In the genomic region with DNA sequence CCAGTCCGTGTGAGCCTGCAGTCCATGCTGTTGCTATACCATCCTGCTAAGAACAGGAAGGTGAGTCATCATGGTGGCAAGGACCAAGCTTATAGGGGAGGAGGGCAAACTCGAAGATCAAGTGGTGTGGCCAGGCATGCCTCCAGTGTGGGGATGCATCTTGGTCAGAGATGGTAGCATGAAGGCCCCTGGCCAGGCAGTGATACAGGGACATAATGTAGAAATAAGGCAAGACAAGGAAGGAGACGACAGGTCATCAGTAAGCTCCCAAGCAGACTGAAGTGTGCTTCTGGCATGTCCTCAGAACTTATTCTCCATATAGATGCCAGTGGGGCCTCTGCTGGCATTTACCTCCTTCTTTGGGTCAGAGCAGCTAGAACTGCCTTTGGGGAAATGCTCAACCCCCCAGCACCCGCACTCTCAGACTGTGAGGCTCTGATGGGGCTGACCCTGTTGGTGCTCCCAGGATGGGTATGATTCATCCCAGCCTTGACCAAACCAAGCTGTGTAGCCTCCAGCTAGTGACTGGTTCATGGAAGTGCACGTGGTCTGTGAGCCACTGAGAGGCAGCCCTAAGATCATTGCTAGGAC, we compare ENCODE assay signal across 12 cellular contexts. TPM values are rescaled to one million over a fixed set of nuclear protein-coding genes. Genes with fewer than 3 reads are reported as not detected.
DNase-seq lines count a peak whose midpoint lies in the region; ATAC-seq and TF ChIP-seq lines count a peak whose summit lies in the region.
"Had no signal": no experiment of that assay in that cellular context is flagged by ENCODE, and none has a peak within 500 bp of the region (broad histone marks: within the 10 kb centered on the region; RNA-seq: fewer than 3 reads in every experiment).

No MANE protein-coding gene starts in this region.

- no peak overlapping the region for H3K27ac Mint-ChIP-seq in osteocyte (ENCODE audit: unreplicated experiment)

- intact Hi-C loops in mammary epithelial cell (cut with micrococcal nuclease): no loop called here

- H3K36me3 Mint-ChIP-seq in osteocyte (ENCODE audit: unreplicated experiment): no peaks in the 10 kb centered on the region

- no peak overlapping the region for H3K27ac ChIP-seq in mammary epithelial cell (ENCODE audit: insufficient read depth, low read depth, low read length)
- H3K27ac ChIP-seq: heart left ventricle had no signal

- in situ Hi-C loops in mammary epithelial cell (cut with MboI; ENCODE audit: low sequenced_read_pairs in 2 of 2): no loop called here

- H2AFZ ChIP-seq in mammary epithelial cell (ENCODE audit: low read depth, low read length): no peak overlapping the region

- dilution Hi-C loops in mammary epithelial cell (cut with HindIII; ENCODE audit: low sequenced_read_pairs): loop anchor here (5.0 kb wide), 2 partner anchors 59 to 76 kb away; no protein-coding TSS in a partner anchor

- H3K36me3 ChIP-seq in mammary epithelial cell (ENCODE audit: insufficient read depth, low read length): no peaks in the 10 kb centered on the region
- H3K36me3 ChIP-seq: heart left ventricle had no signal

- no peaks in the 10 kb centered on the region for H4K20me1 ChIP-seq in mammary epithelial cell (ENCODE audit: insufficient read depth, low read length)

- DNase-seq in GM04503 (ENCODE audit: low read depth): peak; percentile 5
- peak; percentile 45 for DNase-seq in NCI-H226
- peak; percentile 67 for DNase-seq in mammary epithelial cell
- peak; percentile 56 for DNase-seq in osteocyte (ENCODE audit: extremely low spot score, unreplicated experiment)
- DNase-seq in pons (ENCODE audit: low spot score): no peak
- no peak for DNase-seq in SHP77 (lab: John Stamatoyannopoulos, UW)
- DNase-seq in AML-193 (lab: John Stamatoyannopoulos, UW): no peak
- DNase-seq: stimulated activated naive CD4-positive, alpha-beta T cell had no signal

- H3K27me3 Mint-ChIP-seq in osteocyte (ENCODE audit: unreplicated experiment): peaks cover 22% of the 10 kb centered on the region

- no peaks in the 10 kb centered on the region for H3K9me3 Mint-ChIP-seq in osteocyte (ENCODE audit: unreplicated experiment)
- H3K9me3 Mint-ChIP-seq: central memory CD8-positive, alpha-beta T cell had no signal

- no peak for ATAC-seq in HG03175 (IDR thresholded peaks at IDR 0.05; ENCODE audit: unreplicated experiment)

- CTCF ChIA-PET in mammary epithelial cell (lab: Charles Lee; ENCODE audit: low non-redundant PET): no interaction called here

- WGBS in mammary epithelial cell (ENCODE audit: low coverage, missing lambda C conversion rate): 63% methylated on average over 5 of the region's 5 CpGs

- H3K4me1 Mint-ChIP-seq in osteocyte (ENCODE audit: unreplicated experiment): peaks cover 9% of the 10 kb centered on the region

- no TSS peak for BruUV-seq in mammary epithelial cell (replicated peaks; lab: Mats Ljungman, UMichigan)

- no peaks in the 10 kb centered on the region for H3K9me3 ChIP-seq in mammary epithelial cell (replicated peaks; ENCODE audit: insufficient read depth, low read length)
- H3K9me3 ChIP-seq: heart left ventricle had no signal

- no peaks in the 10 kb centered on the region for H3K79me2 ChIP-seq in mammary epithelial cell (ENCODE audit: insufficient read depth, low read length)

- H3K4me3 Mint-ChIP-seq in osteocyte (ENCODE audit: unreplicated experiment): no peak overlapping the region
- H3K4me3 Mint-ChIP-seq: central memory CD8-positive, alpha-beta T cell had no signal

- H3K4me1 ChIP-seq in mammary epithelial cell (ENCODE audit: insufficient read depth, low read length): peaks cover 8% of the 10 kb centered on the region
- H3K4me1 ChIP-seq: heart left ventricle had no signal

- H3K4me2 ChIP-seq in mammary epithelial cell (ENCODE audit: insufficient read depth, low read depth, low read length): no peak overlapping the region

- TF ChIP-seq CTCF in mammary epithelial cell (conservative IDR thresholded peaks at IDR 0.05 in 1 of 2, IDR thresholded peaks at IDR 0.05 in 1 of 2; ENCODE audit: extremely low read depth in 1 of 2, insufficient read depth in 1 of 2, low read depth in 1 of 2, low read length in 2 of 2): no peak
- TF ChIP-seq CTCF in osteocyte (IDR thresholded peaks at IDR 0.05): no peak

- H3K4me3 ChIP-seq in mammary epithelial cell (replicated peaks in 1 of 3; ENCODE audit: insufficient read depth in 1 of 3, low read depth in 2 of 3, low read length in 3 of 3): no peak overlapping the region
- H3K4me3 ChIP-seq: heart left ventricle had no signal

- H3K9ac ChIP-seq in mammary epithelial cell (ENCODE audit: insufficient read depth, low read length): no peak overlapping the region

- H3K27me3 ChIP-seq in mammary epithelial cell (ENCODE audit: insufficient read depth, low read length): no peaks in the 10 kb centered on the region

RNA-seq across cellular contexts. Expression of gene ATP2B2, which starts 52.5 kb away (rescaled TPM):
- not detected for total RNA-seq in mammary epithelial cell
- not detected for polyA plus RNA-seq in mammary epithelial cell
- polyA minus RNA-seq in mammary epithelial cell: not detected
- total RNA-seq in osteocyte: 0.13 TPM in 1 of 2 replicates, not detected in the other
- total RNA-seq: G401 had no signal

Comparison
In these comparisons a context has a peak if more than half of its experiments do, and no peak if none do; other contexts are left out.
1. DNase-seq: peak in GM04503 (single experiment), NCI-H226 (single experiment), mammary epithelial cell (single experiment) and osteocyte (single experiment); none in pons (single experiment), SHP77 (0 of 2) and AML-193 (0 of 2).